In the genomic region with DNA sequence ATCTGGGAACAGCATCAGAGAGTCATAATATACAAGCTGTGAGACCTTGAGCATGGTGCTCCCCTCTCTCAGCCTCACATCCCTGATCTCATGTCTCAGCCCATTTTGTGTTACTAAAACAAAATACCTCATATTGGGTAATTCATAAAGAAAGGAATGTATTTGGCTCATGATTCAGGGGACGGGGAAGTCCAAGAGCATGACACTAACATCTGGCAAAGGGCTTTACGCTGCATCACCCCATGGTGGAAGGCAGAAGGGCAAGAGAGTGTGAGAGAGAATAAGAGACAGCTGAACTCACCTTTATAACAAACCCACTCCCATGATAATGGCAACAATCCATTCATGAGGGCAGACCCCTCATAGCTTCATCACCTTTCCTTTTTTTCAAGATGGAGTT, we compare ENCODE assay signal across 24 cellular contexts.
"Had no signal": no experiment of that assay in that cellular context is flagged by ENCODE, and none has a peak within 500 bp of the region (broad histone marks: within the 10 kb centered on the region; RNA-seq: fewer than 3 reads in every experiment).

No MANE protein-coding gene starts in this region.

- H3K36me3 ChIP-seq: ascending aorta, breast epithelium, MG63, Peyer's patch, SJSA1 had no signal

- H3K4me3 ChIP-seq: ascending aorta, breast epithelium, MG63, Peyer's patch, SJSA1 had no signal

- DNase-seq: activated CD4-positive, alpha-beta T cell treated with anti-CD3 and anti-CD28 coated beads, Interleukin-2, amount 10 ng/mL, durations not matched to agents 7 days and 5 days; activated CD4-positive, alpha-beta T cell treated with anti-CD3 and anti-CD28 coated beads, Interleukin-2, amount 50 U/mL, for 48 hours; activated CD8-positive, alpha-beta T cell treated with anti-CD3 and anti-CD28 coated beads, Interleukin-2, amount 10 ng/mL, durations not matched to agents 7 days and 5 days; activated naive CD4-positive, alpha-beta T cell treated with anti-CD3 and anti-CD28 coated beads, Interleukin-2, amount 10 ng/mL, durations not matched to agents 7 days and 5 days; activated T-cell treated with anti-CD3 and anti-CD28 coated beads, Interleukin-2, amount 50 U/mL, for 24 hours; amygdala; Karpas-422; MG63; NCI-H1048; NCI-H1105 treated with DMSO at 0.1 percent for 48 hours; NCI-H1436; NCI-H1694; NCI-H1930; NCI-H2081 treated with DMSO at 0.1 percent for 48 hours; NCI-H345; NCI-H524 treated with DMSO at 0.1 percent for 48 hours; PC-3; Peyer's patch; RPMI8226; SHP77 treated with DMSO at 0.1 percent for 48 hours; SK-N-SH had no signal

- H3K4me1 ChIP-seq: ascending aorta, breast epithelium, Peyer's patch, SJSA1 had no signal

- H3K4me2 ChIP-seq: SK-N-SH had no signal

- H3K27me3 ChIP-seq: ascending aorta, breast epithelium, MG63, Peyer's patch, SJSA1 had no signal

- H3K9ac ChIP-seq: SK-N-SH had no signal

- H3K27ac ChIP-seq: ascending aorta, breast epithelium, Peyer's patch, SJSA1 had no signal

- H3K9me3 ChIP-seq: ascending aorta, MG63, Peyer's patch, SJSA1, SK-N-SH had no signal
